Comparison of ENCODE assay signal across 33 cellular contexts in the genomic region with DNA sequence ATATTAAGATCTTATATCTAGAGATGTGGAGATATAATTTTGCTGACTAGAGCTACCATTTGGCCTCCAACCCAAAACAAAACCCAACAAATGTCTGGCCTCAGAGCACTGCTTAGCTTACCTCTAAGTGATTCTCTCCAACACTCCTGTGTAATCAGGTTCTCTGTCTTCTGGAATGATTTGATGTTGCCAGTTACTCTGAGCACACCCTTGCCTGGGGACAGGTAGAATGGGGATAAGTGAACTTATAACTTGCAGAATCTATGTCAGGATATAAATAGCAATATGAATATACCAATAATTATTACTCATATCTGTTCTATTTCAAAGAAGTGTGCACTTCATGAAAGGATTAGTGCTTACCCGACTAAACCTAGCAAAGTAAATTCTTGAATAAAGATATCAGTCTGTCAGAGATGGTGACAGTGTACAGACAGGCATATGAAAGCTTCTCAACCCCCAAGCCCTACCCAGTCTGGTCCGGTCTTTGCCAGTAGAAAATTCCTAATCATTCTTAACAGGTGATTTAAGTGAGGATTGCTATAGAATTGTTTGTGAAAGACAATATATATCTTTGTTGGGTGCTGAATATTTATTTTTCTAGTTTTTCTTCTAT. TPM values are rescaled to one million over a fixed set of nuclear protein-coding genes. Genes with fewer than 3 reads are reported as not detected.
"Had no signal": no experiment of that assay in that cellular context is flagged by ENCODE, and none has a peak within 500 bp of the region (broad histone marks: within the 10 kb centered on the region; RNA-seq: fewer than 3 reads in every experiment).

No MANE protein-coding gene starts in this region.

- H3K27ac ChIP-seq: hepatocyte, neural progenitor cell, neutrophil, parathyroid adenoma, psoas muscle, spleen, suprapubic skin, thoracic aorta, upper lobe of right lung had no signal

- H3K4me1 Mint-ChIP-seq: naive B cell, natural killer cell had no signal

- ATAC-seq: left lobe of liver; natural killer cell; psoas muscle; sciatic nerve; stimulated activated effector memory CD8-positive, alpha-beta T cell treated with anti-CD3 and anti-CD28 coated beads, Interleukin-12 subunit alpha, Interleukin-12 subunit beta, amount 100 ng/mL, for 72 hours; upper lobe of right lung had no signal

- H3K36me3 ChIP-seq: neural progenitor cell had no signal

- H3K4me2 ChIP-seq: hepatocyte, neural progenitor cell had no signal

- H2AFZ ChIP-seq: hepatocyte, neural progenitor cell, parathyroid adenoma had no signal

- H3K9ac ChIP-seq: neural progenitor cell, parathyroid adenoma had no signal

- H3K9me3 ChIP-seq: neutrophil, psoas muscle, spleen, suprapubic skin, thoracic aorta, tibial artery, upper lobe of right lung had no signal

- DNase-seq: head of caudate nucleus; islet precursor cell; mesendoderm; naive B cell; natural killer cell; nephron progenitor cell; occipital lobe; psoas muscle; small intestine; spleen; stimulated activated CD4-positive, alpha-beta T cell treated with anti-CD3 and anti-CD28 coated beads, Interleukin-4, amount 100 ng/mL, for 24 hours; stimulated activated naive CD4-positive, alpha-beta T cell; tibial artery; trophoblast cell; upper lobe of right lung had no signal

- H3K27me3 Mint-ChIP-seq: naive B cell; stimulated activated naive CD8-positive, alpha-beta T cell treated with anti-CD3 and anti-CD28 coated beads, Interleukin-15, Interleukin-2, amounts not matched to agents 100 ng/mL and 50 ng/mL, for 24 hours had no signal

- H3K4me3 ChIP-seq: hepatocyte, lung, neural progenitor cell, psoas muscle, spleen, suprapubic skin, thoracic aorta, tibial artery, upper lobe of right lung had no signal

- H3K4me3 Mint-ChIP-seq: mesothelial cell of epicardium; naive B cell; natural killer cell; nephron progenitor cell; neural progenitor cell; stimulated activated effector memory CD8-positive, alpha-beta T cell treated with anti-CD3 and anti-CD28 coated beads, Interleukin-12 subunit alpha, Interleukin-12 subunit beta, amount 100 ng/mL, for 72 hours; stimulated activated naive CD8-positive, alpha-beta T cell treated with anti-CD3 and anti-CD28 coated beads, Interleukin-15, Interleukin-2, amounts not matched to agents 100 ng/mL and 50 ng/mL, for 24 hours had no signal

- H3K4me1 ChIP-seq: spleen had no signal

- H3K9me3 Mint-ChIP-seq: mesothelial cell of epicardium; naive B cell; natural killer cell; neural progenitor cell; stimulated activated effector memory CD8-positive, alpha-beta T cell treated with anti-CD3 and anti-CD28 coated beads, Interleukin-12 subunit alpha, Interleukin-12 subunit beta, amount 100 ng/mL, for 72 hours; stimulated activated naive CD8-positive, alpha-beta T cell treated with anti-CD3 and anti-CD28 coated beads, Interleukin-15, Interleukin-2, amounts not matched to agents 100 ng/mL and 50 ng/mL, for 24 hours had no signal

- H3K79me2 ChIP-seq: hepatocyte, parathyroid adenoma had no signal

- H3K36me3 Mint-ChIP-seq: naive B cell; neural progenitor cell; stimulated activated effector memory CD8-positive, alpha-beta T cell treated with anti-CD3 and anti-CD28 coated beads, Interleukin-12 subunit alpha, Interleukin-12 subunit beta, amount 100 ng/mL, for 72 hours had no signal

- H3K27me3 ChIP-seq: hepatocyte, neural progenitor cell, neutrophil, spleen, suprapubic skin, tibial artery, upper lobe of right lung had no signal

- H3K27ac Mint-ChIP-seq: mesothelial cell of epicardium; naive B cell; natural killer cell; nephron progenitor cell; neural progenitor cell; stimulated activated effector memory CD8-positive, alpha-beta T cell treated with anti-CD3 and anti-CD28 coated beads, Interleukin-12 subunit alpha, Interleukin-12 subunit beta, amount 100 ng/mL, for 72 hours; stimulated activated naive CD8-positive, alpha-beta T cell treated with anti-CD3 and anti-CD28 coated beads, Interleukin-15, Interleukin-2, amounts not matched to agents 100 ng/mL and 50 ng/mL, for 24 hours had no signal

RNA-seq across cellular contexts. Expression of a gene that starts 33.0 kb away (rescaled TPM):
- total RNA-seq: hepatocyte, kidney epithelial cell, left lobe of liver, lower leg skin, lung, mesothelial cell of epicardium, mononuclear cell, occipital lobe, osteocyte, posterior vena cava, psoas muscle, sciatic nerve, spleen, subcutaneous adipose tissue, suprapubic skin, thoracic aorta, upper lobe of right lung had no signal
- polyA plus RNA-seq: hepatocyte, lung, psoas muscle, small intestine had no signal
